8 cellular contexts compared by ENCODE assay signal in the genomic region with DNA sequence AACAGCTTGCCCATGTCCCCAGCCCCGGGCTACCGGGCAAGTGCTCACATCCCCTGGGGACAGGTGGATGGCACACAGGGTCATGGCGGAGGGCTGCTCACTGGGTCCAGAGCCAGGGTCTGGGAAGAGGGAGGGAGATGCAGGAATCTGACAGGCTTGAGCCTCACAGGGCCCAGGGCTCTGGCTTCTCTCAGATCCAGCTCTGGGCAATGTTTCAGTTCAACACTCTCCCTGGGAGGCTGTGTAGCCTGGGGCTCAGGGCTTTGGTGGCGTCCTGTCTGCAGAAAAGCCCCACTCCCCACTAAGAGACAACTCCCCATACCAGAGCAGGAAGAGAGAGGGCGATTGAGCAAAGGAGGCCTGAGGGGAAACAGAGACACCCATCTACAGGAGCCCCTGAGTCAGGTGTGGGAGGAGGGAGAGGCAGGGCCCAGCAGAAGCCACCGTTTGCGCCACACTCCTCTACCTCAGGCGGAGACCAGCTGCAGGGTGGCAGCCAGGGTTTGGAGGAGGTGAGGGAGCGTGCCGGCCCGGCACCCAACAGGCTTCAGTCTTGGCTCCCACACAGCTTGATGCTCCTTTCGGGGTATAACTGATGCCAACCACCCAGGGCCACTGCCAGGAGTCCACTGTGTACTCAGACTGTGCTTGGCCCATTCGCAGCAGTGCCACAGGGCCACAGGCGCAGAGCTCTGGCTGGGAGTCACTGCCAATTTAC. TPM values are rescaled to one million over a fixed set of nuclear protein-coding genes. Genes with fewer than 3 reads are reported as not detected.
DNase-seq lines count a peak whose midpoint lies in the region; ATAC-seq and TF ChIP-seq lines count a peak whose summit lies in the region.

No MANE protein-coding gene starts in this region.

- H3K9ac ChIP-seq in DND-41 (ENCODE audit: low read depth, low read length) (peak overlapping the region; percentile 63), mammary epithelial cell (ENCODE audit: insufficient read depth, low read length) (no peak overlapping the region)

- H3K4me3 ChIP-seq in DND-41 (ENCODE audit: low read depth in 1 of 2, low read length in 2 of 2) (peak overlapping the region in 1 of 2 experiments; percentile 26; a peak in 1 of 4 replicates), mammary epithelial cell (replicated peaks in 1 of 3; ENCODE audit: insufficient read depth in 1 of 3, low read depth in 2 of 3, low read length in 3 of 3) (no peak overlapping the region), osteoblast (ENCODE audit: insufficient read depth, low read length) (no peak overlapping the region)

- CTCF ChIA-PET in mammary epithelial cell (lab: Charles Lee; ENCODE audit: low non-redundant PET) = interaction anchor here (0.6 kb wide), 2 partner anchors 9 to 184 kb away, joined by 3 read pairs; no protein-coding TSS in a partner anchor

- H3K27me3 ChIP-seq in DND-41 (ENCODE audit: insufficient read depth, low read length, poor library complexity) = no peaks in the 10 kb centered on the region
- H3K27me3 ChIP-seq in mammary epithelial cell (ENCODE audit: insufficient read depth, low read length) = no peaks in the 10 kb centered on the region
- H3K27me3 ChIP-seq in osteoblast (ENCODE audit: insufficient read depth, low read length) = no peaks in the 10 kb centered on the region

- H4K20me1 ChIP-seq in DND-41 (ENCODE audit: insufficient read depth, low read length) (no peaks in the 10 kb centered on the region), mammary epithelial cell (ENCODE audit: insufficient read depth, low read length) (no peaks in the 10 kb centered on the region), osteoblast (ENCODE audit: insufficient read depth, low read length) (peaks cover 3% of the 10 kb centered on the region)

- ATAC-seq in DND-41 (ENCODE audit: insufficient read depth, low read depth) (peak; percentile 52), HG02938 (IDR thresholded peaks at IDR 0.05; ENCODE audit: unreplicated experiment) (no peak), GM19455 (IDR thresholded peaks at IDR 0.05; ENCODE audit: unreplicated experiment) (no peak)

- WGBS in mammary epithelial cell (ENCODE audit: low coverage, missing lambda C conversion rate) = 10% methylated on average over 4 of the region's 14 CpGs

- H3K27ac ChIP-seq in DND-41 (ENCODE audit: low read length) = peak overlapping the region; percentile 100
- H3K27ac ChIP-seq in mammary epithelial cell (ENCODE audit: insufficient read depth, low read depth, low read length) = no peak overlapping the region
- peak overlapping the region; percentile 10 for H3K27ac ChIP-seq in osteoblast (ENCODE audit: low read depth, low read length)

- H3K4me1 ChIP-seq in DND-41 (ENCODE audit: insufficient read depth, low read length) (peaks cover 68% of the 10 kb centered on the region), mammary epithelial cell (ENCODE audit: insufficient read depth, low read length) (peaks cover 23% of the 10 kb centered on the region), osteoblast (ENCODE audit: insufficient read depth, low read length) (peaks cover 31% of the 10 kb centered on the region)

- H3K79me2 ChIP-seq in DND-41 (ENCODE audit: insufficient read depth, low read length) (peaks cover 3% of the 10 kb centered on the region), mammary epithelial cell (ENCODE audit: insufficient read depth, low read length) (no peaks in the 10 kb centered on the region), osteoblast (ENCODE audit: insufficient read depth, low read length) (no peaks in the 10 kb centered on the region)

- dilution Hi-C loops in mammary epithelial cell (cut with HindIII; ENCODE audit: low sequenced_read_pairs) = no loop called here

- DNase-seq in DND-41 = peak; percentile 79
- DNase-seq in NCI-H1092 treated with DMSO at 0.1 percent for 48 hours (lab: John Stamatoyannopoulos, UW) = peak; percentile 73
- no peak for DNase-seq in mammary epithelial cell
- no peak for DNase-seq in osteoblast (ENCODE audit: insufficient read length, low spot score, missing footprints)
- DNase-seq in HT-29 (ENCODE audit: low spot score) = no peak
- no peak for DNase-seq in HK-2 (ENCODE audit: unreplicated experiment)

- no TSS peak for BruUV-seq in mammary epithelial cell (replicated peaks; lab: Mats Ljungman, UMichigan)

- H2AFZ ChIP-seq in DND-41 (ENCODE audit: low read depth, low read length) (peak overlapping the region; percentile 24; the same call in 1 of the 2 replicates), mammary epithelial cell (ENCODE audit: low read depth, low read length) (peak overlapping the region; percentile 42), osteoblast (ENCODE audit: low read length) (no peak overlapping the region)

- intact Hi-C loops in mammary epithelial cell (cut with micrococcal nuclease) = no loop called here

- peaks cover 7% of the 10 kb centered on the region for H3K36me3 ChIP-seq in DND-41 (ENCODE audit: insufficient read depth, low read length)
- no peaks in the 10 kb centered on the region for H3K36me3 ChIP-seq in mammary epithelial cell (ENCODE audit: insufficient read depth, low read length)
- H3K36me3 ChIP-seq in osteoblast (ENCODE audit: insufficient read depth, low read length) = no peaks in the 10 kb centered on the region

- H3K4me2 ChIP-seq in DND-41 (ENCODE audit: insufficient read depth, low read length) = peak overlapping the region; percentile 55
- peak overlapping the region; percentile 4 for H3K4me2 ChIP-seq in mammary epithelial cell (ENCODE audit: insufficient read depth, low read depth, low read length)
- H3K4me2 ChIP-seq in osteoblast (ENCODE audit: insufficient read depth, low read length) = no peak overlapping the region

- peak; percentile 16 for TF ChIP-seq CTCF in DND-41 (IDR thresholded peaks at IDR 0.05; ENCODE audit: borderline replicate concordance, extremely low read depth, low read length, poor library complexity, severe bottlenecking)
- TF ChIP-seq CTCF in mammary epithelial cell (conservative IDR thresholded peaks at IDR 0.05 in 1 of 2, IDR thresholded peaks at IDR 0.05 in 1 of 2; ENCODE audit: extremely low read depth in 1 of 2, insufficient read depth in 1 of 2, low read depth in 1 of 2, low read length in 2 of 2) = no peak
- no peak for TF ChIP-seq CTCF in osteoblast (IDR thresholded peaks at IDR 0.05; ENCODE audit: extremely low read depth, low read depth, low read length)

- in situ Hi-C loops in mammary epithelial cell (cut with MboI; ENCODE audit: low sequenced_read_pairs in 2 of 2) = no loop called here

- H3K9me3 ChIP-seq in DND-41 (ENCODE audit: insufficient read depth, low read length, severe bottlenecking) = no peaks in the 10 kb centered on the region
- H3K9me3 ChIP-seq in mammary epithelial cell (replicated peaks; ENCODE audit: insufficient read depth, low read length) = no peaks in the 10 kb centered on the region
- no peaks in the 10 kb centered on the region for H3K9me3 ChIP-seq in osteoblast (ENCODE audit: low read depth, low read length)

RNA-seq across cellular contexts. Expression of a gene that starts 16.8 kb away (rescaled TPM):
- total RNA-seq in mammary epithelial cell (100 to 1,000 TPM in 1 of 2 donors, 10 to 100 TPM in 1; 85.7 to 148 TPM), osteoblast (81.4 and 97.2 TPM in 2 replicates)
- polyA plus RNA-seq in mammary epithelial cell = 231 TPM
- 50.4 TPM for polyA minus RNA-seq in mammary epithelial cell
- 245 and 295 TPM in 2 replicates for total RNA-seq in HT-29 (2014; rRNA removed; shearing (Covaris generic))

RNA-seq across cellular contexts. Expression of a gene that starts 52.9 kb away (rescaled TPM):
- total RNA-seq in mammary epithelial cell (1 to 10 TPM; 1.5 to 2.2 TPM), osteoblast (8.0 TPM in 2 replicates)
- polyA plus RNA-seq in mammary epithelial cell = 0.22 TPM
- polyA minus RNA-seq in mammary epithelial cell = not detected
- total RNA-seq in HT-29 (2014; rRNA removed; shearing (Covaris generic)) = 11.6 and 15.4 TPM in 2 replicates

Comparison
In these comparisons a context has a peak if more than half of its experiments do, and no peak if none do; other contexts are left out.
1. DNase-seq: peak in DND-41 (single experiment) and NCI-H1092 treated with DMSO at 0.1 percent for 48 hours (single experiment); none in mammary epithelial cell (single experiment), osteoblast (single experiment), HT-29 (single experiment) and HK-2 (single experiment).